ENCODE assay signal across 35 cellular contexts in genomic region chr4:54685810-54686209, GRCh38. TPM values are rescaled to one million over a fixed set of nuclear protein-coding genes. Genes with fewer than 3 reads are reported as not detected.
"Had no signal": no experiment of that assay in that cellular context is flagged by ENCODE, and none has a peak within 500 bp of the region (broad histone marks: within the 10 kb centered on the region; RNA-seq: fewer than 3 reads in every experiment).

No MANE protein-coding gene starts in this region.

- H3K4me3 Mint-ChIP-seq: activated CD4-positive, alpha-beta memory T cell treated with anti-CD3 and anti-CD28 coated beads, Interleukin-2, amount 10 ng/mL, durations not matched to agents 7 days and 5 days; activated naive CD4-positive, alpha-beta T cell treated with anti-CD3 and anti-CD28 coated beads for 36 hours; activated T-cell treated with anti-CD3 and anti-CD28 coated beads, Interleukin-2, amount 50 U/mL, for 24 hours; T-helper 1 cell treated with Interleukin-12 subunit alpha and Interleukin-12 subunit beta and Interleukin-4 antibody, amounts not matched to agents 30 μg/mL and 1 μg/mL, for 36 hours had no signal

- H3K36me3 Mint-ChIP-seq: activated naive CD4-positive, alpha-beta T cell treated with anti-CD3 and anti-CD28 coated beads, Interleukin-2, amount 50 U/mL, for 72 hours; IgD-negative memory B cell had no signal

- H3K27me3 Mint-ChIP-seq: activated CD4-positive, alpha-beta memory T cell treated with anti-CD3 and anti-CD28 coated beads, Interleukin-2, amount 10 ng/mL, durations not matched to agents 7 days and 5 days; activated T-cell treated with anti-CD3 and anti-CD28 coated beads, Interleukin-2, amount 50 U/mL, for 24 hours had no signal

- ATAC-seq: activated naive CD4-positive, alpha-beta T cell treated with anti-CD3 and anti-CD28 coated beads, Interleukin-2, amount 50 U/mL, for 72 hours; body of pancreas; PC-3 had no signal

- H3K9me3 Mint-ChIP-seq: activated CD4-positive, alpha-beta memory T cell treated with anti-CD3 and anti-CD28 coated beads, Interleukin-2, amount 10 ng/mL, durations not matched to agents 7 days and 5 days; activated naive CD4-positive, alpha-beta T cell treated with anti-CD3 and anti-CD28 coated beads for 36 hours; activated naive CD4-positive, alpha-beta T cell treated with anti-CD3 and anti-CD28 coated beads, Interleukin-2, amount 50 U/mL, for 72 hours; activated T-cell treated with anti-CD3 and anti-CD28 coated beads, Interleukin-2, amount 50 U/mL, for 24 hours; IgD-negative memory B cell; T-helper 1 cell treated with Interleukin-12 subunit alpha and Interleukin-12 subunit beta and Interleukin-4 antibody, amounts not matched to agents 30 μg/mL and 1 μg/mL, for 36 hours had no signal

- H3K9me3 ChIP-seq: adrenal gland, body of pancreas, breast epithelium, Peyer's patch, SJSA1, SK-N-SH had no signal

- DNase-seq: activated CD4-positive, alpha-beta memory T cell treated with anti-CD3 and anti-CD28 coated beads, Interleukin-2, amount 10 ng/mL, durations not matched to agents 7 days and 5 days; activated CD4-positive, alpha-beta T cell treated with anti-CD3 and anti-CD28 coated beads for 1 hour; activated CD4-positive, alpha-beta T cell treated with anti-CD3 and anti-CD28 coated beads for 48 hours; activated CD4-positive, CD25-positive, alpha-beta regulatory T cell; activated gamma-delta T cell treated with Interleukin-2 at 50 U/mL for 16 hours; activated naive CD4-positive, alpha-beta T cell treated with anti-CD3 and anti-CD28 coated beads for 36 hours; activated T-cell treated with anti-CD3 and anti-CD28 coated beads, Interleukin-2, amount 50 U/mL, for 24 hours; adrenal gland; body of pancreas; caudate nucleus; Karpas-422; KBM-7; NCI-H1048; NCI-H1105 treated with DMSO at 0.1 percent for 48 hours; NCI-H1436; NCI-H1694; NCI-H1930; NCI-H2081 treated with DMSO at 0.1 percent for 48 hours; NCI-H2171; NCI-H510A; NCI-H526; NCI-H82; NK-92 treated with Interleukin-12 subunit alpha and Interleukin-12 subunit beta, amount 100 ng/mL, for 24 hours; PC-3; Peyer's patch; RPMI8226; SHP77 treated with DMSO at 0.1 percent for 48 hours; SK-N-SH; T-helper 9 cell had no signal

- H3K27ac Mint-ChIP-seq: activated CD4-positive, alpha-beta memory T cell treated with anti-CD3 and anti-CD28 coated beads, Interleukin-2, amount 10 ng/mL, durations not matched to agents 7 days and 5 days; activated naive CD4-positive, alpha-beta T cell treated with anti-CD3 and anti-CD28 coated beads for 36 hours; activated naive CD4-positive, alpha-beta T cell treated with anti-CD3 and anti-CD28 coated beads, Interleukin-2, amount 50 U/mL, for 72 hours; activated T-cell treated with anti-CD3 and anti-CD28 coated beads, Interleukin-2, amount 50 U/mL, for 24 hours; IgD-negative memory B cell; T-helper 1 cell treated with Interleukin-12 subunit alpha and Interleukin-12 subunit beta and Interleukin-4 antibody, amounts not matched to agents 30 μg/mL and 1 μg/mL, for 36 hours had no signal

RNA-seq across cellular contexts. Expression of gene KIT, which starts 28.1 kb away (rescaled TPM):
- total RNA-seq: activated naive CD4-positive, alpha-beta T cell treated with anti-CD3 and anti-CD28 coated beads for 36 hours; MCF 10A; PC-3; SJSA1 had no signal
